ENCODE assay signal across 12 cellular contexts in genomic region chr17:17940451-17940911, GRCh38. TPM values are rescaled to one million over a fixed set of nuclear protein-coding genes. Genes with fewer than 3 reads are reported as not detected.
A peak's percentile ranks its signal among the peaks of the same experiment; 100 is the strongest.
DNase-seq lines count a peak whose midpoint lies in the region; ATAC-seq and TF ChIP-seq lines count a peak whose summit lies in the region.
"Had no signal": no experiment of that assay in that cellular context is flagged by ENCODE, and none has a peak within 500 bp of the region (broad histone marks: within the 10 kb centered on the region; RNA-seq: fewer than 3 reads in every experiment).

No MANE protein-coding gene starts in this region.

- H3K36me3 ChIP-seq in mucosa of descending colon (ENCODE audit: low read depth): no peaks in the 10 kb centered on the region

- ATAC-seq in mucosa of descending colon: no peak

- intact Hi-C loops in mucosa of descending colon (cut with DNase I, micrococcal nuclease): no loop called here

- H3K36me3 Mint-ChIP-seq in mesothelial cell of epicardium: no peaks in the 10 kb centered on the region

- DNase-seq in AG10803 (ENCODE audit: low read depth) (peak; percentile 64), LHCN-M2 (ENCODE audit: low read depth) (peak; percentile 55), astrocyte of the spinal cord (ENCODE audit: low read depth, low spot score) (peak; percentile 69), mesothelial cell of epicardium (ENCODE audit: low spot score in 2 of 2, unreplicated experiment in 2 of 2) (no peak), medulla oblongata (ENCODE audit: extremely low spot score) (no peak), mucosa of descending colon (no peak), COLO829 (ENCODE audit: low spot score) (no peak)
- no peak for DNase-seq in activated CD4-positive, alpha-beta T cell treated with anti-CD3 and anti-CD28 coated beads, Interleukin-2, amount 50 U/mL, for 48 hours
- DNase-seq: Calu3 had no signal

- no peak for TF ChIP-seq CTCF in AG10803 (conservative IDR thresholded peaks at IDR 0.05; ENCODE audit: low read length)
- no peak for TF ChIP-seq CTCF in astrocyte of the spinal cord (IDR thresholded peaks at IDR 0.05; ENCODE audit: low read depth, low read length)
- TF ChIP-seq CTCF in mesothelial cell of epicardium (IDR thresholded peaks at IDR 0.05; ENCODE audit: unreplicated experiment): no peak
- no peak for TF ChIP-seq CTCF in mucosa of descending colon (IDR thresholded peaks at IDR 0.05)

- H3K27ac Mint-ChIP-seq in mesothelial cell of epicardium: peak overlapping the region; percentile 99
- H3K27ac Mint-ChIP-seq: activated T-helper 2 cell treated with anti-CD3 and anti-CD28 coated beads, Interferon-gamma antibody, Interleukin-2, Interleukin-4, amounts not matched to agents 10 μg/mL and 5 μg/mL and 100 μg/mL, durations not matched to agents 14 hours and 24 hours and 36 hours; memory B cell; T-helper 2 cell treated with Interferon-gamma antibody and Interleukin-4, amounts not matched to agents 5 μg/mL and 100 μg/mL, for 36 hours had no signal

- H3K4me3 ChIP-seq in AG10803 (ENCODE audit: low read length) (no peak overlapping the region), astrocyte of the spinal cord (ENCODE audit: low read depth, low read length) (no peak overlapping the region), mucosa of descending colon (no peak overlapping the region)

- peaks cover 55% of the 10 kb centered on the region for H3K4me1 ChIP-seq in mucosa of descending colon (ENCODE audit: low read depth)

- H3K9me3 ChIP-seq in mucosa of descending colon: no peaks in the 10 kb centered on the region

- H3K4me1 Mint-ChIP-seq in mesothelial cell of epicardium: peaks cover 93% of the 10 kb centered on the region

- H3K27me3 Mint-ChIP-seq in mesothelial cell of epicardium (ENCODE audit: low read depth): no peaks in the 10 kb centered on the region
- H3K27me3 Mint-ChIP-seq: memory B cell had no signal

- no peaks in the 10 kb centered on the region for H3K9me3 Mint-ChIP-seq in mesothelial cell of epicardium
- H3K9me3 Mint-ChIP-seq: activated T-helper 2 cell treated with anti-CD3 and anti-CD28 coated beads, Interferon-gamma antibody, Interleukin-2, Interleukin-4, amounts not matched to agents 10 μg/mL and 5 μg/mL and 100 μg/mL, durations not matched to agents 14 hours and 24 hours and 36 hours; memory B cell; T-helper 2 cell treated with Interferon-gamma antibody and Interleukin-4, amounts not matched to agents 5 μg/mL and 100 μg/mL, for 36 hours had no signal

- in situ Hi-C loops in astrocyte of the spinal cord (cut with HindIII; ENCODE audit: low sequenced_read_pairs): no loop called here

- peak overlapping the region; percentile 41 for H3K4me3 Mint-ChIP-seq in mesothelial cell of epicardium
- H3K4me3 Mint-ChIP-seq: memory B cell; T-helper 2 cell treated with Interferon-gamma antibody and Interleukin-4, amounts not matched to agents 5 μg/mL and 100 μg/mL, for 36 hours had no signal

RNA-seq across cellular contexts. Expression of gene TOM1L2, which starts 31.7 kb away (rescaled TPM):
- total RNA-seq in LHCN-M2 (2014; rRNA removed): 39.2 and 111 TPM in 2 replicates
- polyA plus RNA-seq in LHCN-M2 (2012): 48.1 TPM
- total RNA-seq in mesothelial cell of epicardium: 122 to 126 TPM (median 123 TPM) in 3 replicates
- total RNA-seq in mucosa of descending colon: 100 to 1,000 TPM in 1 of 3 donors, 10 to 100 TPM in 2; 67.8 to 101 (median 87.7) TPM

RNA-seq across cellular contexts. Expression of gene DRC3, which starts 32.2 kb away (rescaled TPM):
- total RNA-seq in LHCN-M2 (2014; rRNA removed) (0.06 and 1.1 TPM in 2 replicates), mesothelial cell of epicardium (2.9 to 3.2 TPM (median 3.2 TPM) in 3 replicates), mucosa of descending colon (1 to 10 TPM; 1.0 to 3.3 (median 1.4) TPM)
- 1.4 TPM for polyA plus RNA-seq in LHCN-M2 (2012)
- total RNA-seq: activated T-helper 2 cell treated with anti-CD3 and anti-CD28 coated beads, Interferon-gamma antibody, Interleukin-2, Interleukin-4, amounts not matched to agents 10 μg/mL and 5 μg/mL and 100 μg/mL, durations not matched to agents 14 hours and 24 hours and 36 hours had no signal

Comparison
In these comparisons a context has a peak if more than half of its experiments do, and no peak if none do; other contexts are left out.
1. DNase-seq: peak in AG10803 (single experiment), LHCN-M2 (single experiment) and astrocyte of the spinal cord (single experiment); none in mesothelial cell of epicardium (0 of 2), medulla oblongata (single experiment), mucosa of descending colon (0 of 3), COLO829 (single experiment) and activated CD4-positive, alpha-beta T cell treated with anti-CD3 and anti-CD28 coated beads, Interleukin-2, amount 50 U/mL, for 48 hours (0 of 2).